ENCODE assay signal across 8 cellular contexts in the genomic region with DNA sequence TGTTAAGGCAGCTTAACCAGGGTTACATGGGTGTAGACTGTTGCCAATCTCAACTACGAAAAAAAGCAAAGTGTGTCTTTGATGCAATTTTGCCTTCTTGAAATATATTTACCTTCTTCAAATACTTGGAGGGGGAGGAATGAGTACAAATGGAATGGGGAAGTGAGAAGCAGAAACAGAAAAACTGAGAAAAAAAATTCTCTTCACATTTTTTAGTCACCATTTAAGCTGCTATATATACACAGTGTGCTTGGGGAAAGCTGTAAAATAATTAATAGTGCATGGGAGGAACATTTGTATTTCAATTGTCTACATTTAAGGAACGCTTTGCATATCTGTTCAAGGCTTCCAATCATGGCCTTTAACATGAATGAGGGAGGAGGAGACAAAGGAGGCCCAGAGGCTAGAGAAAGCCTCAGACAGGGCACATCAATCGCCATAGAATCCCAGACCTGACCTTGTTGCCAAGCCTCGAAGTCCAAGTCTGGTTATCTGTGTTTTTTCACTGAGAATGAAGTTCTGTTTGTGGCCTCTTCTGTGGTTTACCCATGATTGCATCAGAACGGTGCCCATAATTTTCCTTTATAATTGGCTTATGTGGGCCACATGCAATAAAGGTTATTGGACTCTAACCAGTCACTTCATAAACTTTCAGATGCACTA.
DNase-seq lines count a peak whose midpoint lies in the region; ATAC-seq and TF ChIP-seq lines count a peak whose summit lies in the region.

No MANE protein-coding gene starts in this region.

- no peaks in the 10 kb centered on the region for H3K9me3 ChIP-seq in heart left ventricle

- 65 to 72% (median 68%) methylated on average over 5 of the region's 5 CpGs for WGBS in heart left ventricle, 4 donors

- no peak overlapping the region for H3K4me3 ChIP-seq in heart left ventricle

- TF ChIP-seq POLR2A in heart left ventricle (IDR thresholded peaks at IDR 0.05), result no peak

- TF ChIP-seq CTCF in heart left ventricle (IDR thresholded peaks at IDR 0.05), result no peak

- no peaks in the 10 kb centered on the region for H3K27me3 ChIP-seq in heart left ventricle

- H3K36me3 ChIP-seq in heart left ventricle, result no peaks in the 10 kb centered on the region

- DNase-seq in SIG-M5 treated with dmso at 0.1 percent for 504 hours (lab: John Stamatoyannopoulos, UW; ENCODE audit: unreplicated experiment), result peak; percentile 60
- DNase-seq in glomerular visceral epithelial cell (ENCODE audit: extremely low spot score), result peak; percentile 16
- DNase-seq in NCI-H1105 treated with DMSO at 0.1 percent for 48 hours (lab: John Stamatoyannopoulos, UW), result no peak
- DNase-seq in NCI-H1694 treated with DMSO at 0.1 percent for 48 hours (lab: John Stamatoyannopoulos, UW), result no peak
- no peak for DNase-seq in heart left ventricle
- no peak for DNase-seq in RPMI8226

- peaks cover 0 to 16% (median 2%) of the 10 kb centered on the region in 12 donors for H3K4me1 ChIP-seq in heart left ventricle

- ATAC-seq in GM18861 (IDR thresholded peaks at IDR 0.05; ENCODE audit: unreplicated experiment) (peak; percentile 53), HG02870 (IDR thresholded peaks at IDR 0.05; ENCODE audit: unreplicated experiment) (peak; percentile 77), heart left ventricle (no peak)

- intact Hi-C loops in heart left ventricle (cut with DNase I), result loop anchor here (1.0 to 10.0 kb wide), 15 partner anchors 159 to 1474 kb away; a partner anchor contains a TSS

- no peak overlapping the region for H3K27ac ChIP-seq in heart left ventricle

Comparison
In these comparisons a context has a peak if more than half of its experiments do, and no peak if none do; other contexts are left out.
1. ATAC-seq: peak in GM18861 (single experiment) and HG02870 (single experiment); none in heart left ventricle (0 of 4).
2. DNase-seq: peak in SIG-M5 treated with dmso at 0.1 percent for 504 hours (single experiment) and glomerular visceral epithelial cell (single experiment); none in NCI-H1105 treated with DMSO at 0.1 percent for 48 hours (single experiment), NCI-H1694 treated with DMSO at 0.1 percent for 48 hours (single experiment), heart left ventricle (0 of 5) and RPMI8226 (single experiment).